24 cellular contexts compared by ENCODE assay signal in the genomic region with DNA sequence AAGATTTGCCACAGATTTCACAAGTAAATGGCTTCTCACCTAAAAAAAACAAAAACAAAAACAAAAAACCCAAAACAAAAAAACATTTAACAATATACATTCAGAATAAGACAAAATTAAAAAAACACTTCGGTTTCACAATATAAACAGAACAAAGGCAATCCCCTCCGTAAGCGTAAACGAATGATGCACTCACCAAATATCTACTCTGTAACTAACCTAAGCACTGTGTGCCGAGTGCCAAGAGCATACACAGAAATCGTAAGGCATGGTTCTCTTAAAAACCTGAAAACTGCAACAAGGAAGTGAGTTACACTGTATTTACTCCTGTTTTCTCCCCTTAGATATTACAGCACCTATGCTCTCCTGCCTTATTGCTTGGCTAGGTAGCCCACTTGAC. TPM values are rescaled to one million over a fixed set of nuclear protein-coding genes. Genes with fewer than 3 reads are reported as not detected.
"Had no signal": no experiment of that assay in that cellular context is flagged by ENCODE, and none has a peak within 500 bp of the region (broad histone marks: within the 10 kb centered on the region; RNA-seq: fewer than 3 reads in every experiment).

No MANE protein-coding gene starts in this region.

- H3K27me3 ChIP-seq: cardiac muscle cell, esophagus squamous epithelium, neutrophil, right lobe of liver, upper lobe of left lung had no signal

- H3K9me3 ChIP-seq: esophagus squamous epithelium, neutrophil, right lobe of liver, thoracic aorta, upper lobe of left lung had no signal

- H3K4me1 ChIP-seq: esophagus squamous epithelium, right lobe of liver had no signal

- H3K27ac Mint-ChIP-seq: activated CD8-positive, alpha-beta memory T cell treated with anti-CD3 and anti-CD28 coated beads, Interleukin-2, amount 10 ng/mL, durations not matched to agents 7 days and 5 days; dendritic cell treated with granulocyte-macrophage colony-stimulating factor and Interleukin-4, amounts not matched to agents 40 ng/mL and 50 ng/mL, for 4 days; natural killer cell treated with Interleukin-12 subunit alpha and Interleukin-12 subunit beta and Interleukin-15 and Interleukin-18, amount 100 ng/mL, for 72 hours had no signal

- DNase-seq: activated CD4-positive, alpha-beta T cell treated with anti-CD3 and anti-CD28 coated beads, Interleukin-2, amount 50 U/mL, for 1 hour; activated CD8-positive, alpha-beta memory T cell treated with anti-CD3 and anti-CD28 coated beads, Interleukin-2, amount 10 ng/mL, durations not matched to agents 7 days and 5 days; activated gamma-delta T cell; activated T-cell treated with anti-CD3 and anti-CD28 coated beads, Interleukin-2, amount 50 U/mL, for 48 hours; amygdala; effector memory CD8-positive, alpha-beta T cell; esophagus squamous epithelium; foreskin fibroblast; left cardiac atrium; right lobe of liver; stimulated activated CD4-positive, alpha-beta T cell treated with anti-CD3 and anti-CD28 coated beads, Interleukin-4, amount 100 ng/mL, for 1 hour; stimulated activated naive B cell treated with anti-CD40 and anti-IgM and Interleukin-4, amounts not matched to agents 10 μg/mL and 1 μg/mL and 100 μg/mL, for 72 hours; SW 1271; T1000; upper lobe of left lung had no signal

- H3K4me3 ChIP-seq: cardiac muscle cell, esophagus squamous epithelium, right lobe of liver, smooth muscle cell, thoracic aorta, upper lobe of left lung had no signal

- H3K9me3 Mint-ChIP-seq: activated naive CD4-positive, alpha-beta T cell treated with anti-CD3 and anti-CD28 coated beads, Interleukin-2, amount 50 U/mL, for 24 hours; dendritic cell treated with granulocyte-macrophage colony-stimulating factor and Interleukin-4, amounts not matched to agents 40 ng/mL and 50 ng/mL, for 4 days; effector memory CD8-positive, alpha-beta T cell; natural killer cell treated with Interleukin-12 subunit alpha and Interleukin-12 subunit beta and Interleukin-15 and Interleukin-18, amount 100 ng/mL, for 72 hours; stimulated activated naive B cell treated with anti-CD40 and anti-IgM and Interleukin-4, amounts not matched to agents 10 μg/mL and 1 μg/mL and 100 μg/mL, for 72 hours had no signal

- H3K4me3 Mint-ChIP-seq: activated CD8-positive, alpha-beta memory T cell treated with anti-CD3 and anti-CD28 coated beads, Interleukin-2, amount 10 ng/mL, durations not matched to agents 7 days and 5 days; activated naive CD4-positive, alpha-beta T cell treated with anti-CD3 and anti-CD28 coated beads, Interleukin-2, amount 50 U/mL, for 24 hours; dendritic cell treated with granulocyte-macrophage colony-stimulating factor and Interleukin-4, amounts not matched to agents 40 ng/mL and 50 ng/mL, for 4 days; effector memory CD8-positive, alpha-beta T cell; natural killer cell treated with Interleukin-12 subunit alpha and Interleukin-12 subunit beta and Interleukin-15 and Interleukin-18, amount 100 ng/mL, for 72 hours; stimulated activated naive B cell treated with anti-CD40 and anti-IgM and Interleukin-4, amounts not matched to agents 10 μg/mL and 1 μg/mL and 100 μg/mL, for 72 hours had no signal

- H3K27ac ChIP-seq: cardiac muscle cell, esophagus squamous epithelium, parathyroid adenoma, right lobe of liver, thoracic aorta had no signal

- ATAC-seq: activated CD4-positive, CD25-positive, alpha-beta regulatory T cell treated with anti-CD3 and anti-CD28 coated beads, Interleukin-2, amount 50 U/mL, for 24 hours; activated CD8-positive, alpha-beta memory T cell treated with anti-CD3 and anti-CD28 coated beads, Interleukin-2, amount 10 ng/mL, durations not matched to agents 7 days and 5 days; effector memory CD8-positive, alpha-beta T cell; left cardiac atrium; natural killer cell treated with Interleukin-12 subunit alpha and Interleukin-12 subunit beta and Interleukin-15 and Interleukin-18, amount 100 ng/mL, for 72 hours; right lobe of liver; stimulated activated naive B cell treated with anti-CD40 and anti-IgM and Interleukin-4, amounts not matched to agents 10 μg/mL and 1 μg/mL and 100 μg/mL, for 72 hours had no signal

- H3K27me3 Mint-ChIP-seq: activated CD8-positive, alpha-beta memory T cell treated with anti-CD3 and anti-CD28 coated beads, Interleukin-2, amount 10 ng/mL, durations not matched to agents 7 days and 5 days; activated naive CD4-positive, alpha-beta T cell treated with anti-CD3 and anti-CD28 coated beads, Interleukin-2, amount 50 U/mL, for 24 hours; dendritic cell treated with granulocyte-macrophage colony-stimulating factor and Interleukin-4, amounts not matched to agents 40 ng/mL and 50 ng/mL, for 4 days; effector memory CD8-positive, alpha-beta T cell; natural killer cell treated with Interleukin-12 subunit alpha and Interleukin-12 subunit beta and Interleukin-15 and Interleukin-18, amount 100 ng/mL, for 72 hours; stimulated activated naive B cell treated with anti-CD40 and anti-IgM and Interleukin-4, amounts not matched to agents 10 μg/mL and 1 μg/mL and 100 μg/mL, for 72 hours had no signal

RNA-seq across cellular contexts. Expression of a gene that starts 27.3 kb away (rescaled TPM):
- total RNA-seq: natural killer cell treated with Interleukin-12 subunit alpha and Interleukin-12 subunit beta and Interleukin-15 and Interleukin-18, amount 100 ng/mL, for 72 hours had no signal
